ENCODE assay signal across 7 cellular contexts in genomic region chr15:77421370-77421700, GRCh38. TPM values are rescaled to one million over a fixed set of nuclear protein-coding genes. Genes with fewer than 3 reads are reported as not detected.
DNase-seq lines count a peak whose midpoint lies in the region; ATAC-seq and TF ChIP-seq lines count a peak whose summit lies in the region.

No MANE protein-coding gene starts in this region.

- no peak for TF ChIP-seq RAD21 in neural cell (conservative IDR thresholded peaks at IDR 0.05)

- H3K4me2 ChIP-seq in neural cell (ENCODE audit: low read length): peak overlapping the region; percentile 90

- H4K20me1 ChIP-seq in neural cell (ENCODE audit: insufficient read depth): no peaks in the 10 kb centered on the region

- TF ChIP-seq EP300 in neural cell (conservative IDR thresholded peaks at IDR 0.05; ENCODE audit: poor library complexity, severe bottlenecking): no peak

- H3K27me3 ChIP-seq in NT2/D1 (ENCODE audit: insufficient read depth, insufficient read length) (no peaks in the 10 kb centered on the region), neural cell (ENCODE audit: insufficient read depth, low read depth, low read length) (no peaks in the 10 kb centered on the region)

- no peaks in the 10 kb centered on the region for H3K9me3 Mint-ChIP-seq in effector memory CD8-positive, alpha-beta T cell

- H3K27ac ChIP-seq in neural cell (ENCODE audit: low read length): peak overlapping the region; percentile 96

- peaks cover 5% of the 10 kb centered on the region for H3F3A ChIP-seq in neural cell (ENCODE audit: insufficient read depth, low read length, poor library complexity, severe bottlenecking)

- no peaks in the 10 kb centered on the region for H3K4me1 ChIP-seq in NT2/D1 (ENCODE audit: insufficient read depth, insufficient read length)

- peak overlapping the region; percentile 97 to 98 for H3K27ac Mint-ChIP-seq in effector memory CD8-positive, alpha-beta T cell

- no peaks in the 10 kb centered on the region for H3K27me3 Mint-ChIP-seq in effector memory CD8-positive, alpha-beta T cell

- H3K4me3 ChIP-seq in GM12864 (ENCODE audit: low read depth, low read length) (peak overlapping the region; percentile 68), NT2/D1 (ENCODE audit: insufficient read length, low read depth) (peak overlapping the region; percentile 75), neural cell (ENCODE audit: low read length) (peak overlapping the region; percentile 88)

- peaks cover 67% of the 10 kb centered on the region for H3K79me2 ChIP-seq in neural cell (replicated peaks; ENCODE audit: insufficient read depth, low read length)

- peaks cover 27 to 41% of the 10 kb centered on the region in 2 donors for H3K4me1 Mint-ChIP-seq in effector memory CD8-positive, alpha-beta T cell (ENCODE audit: low read depth in 2 of 2)

- no peaks in the 10 kb centered on the region for H3K36me3 ChIP-seq in NT2/D1 (ENCODE audit: insufficient read depth, insufficient read length, low read length)
- no peaks in the 10 kb centered on the region for H3K36me3 ChIP-seq in neural cell (ENCODE audit: insufficient read depth, low read length)

- peaks cover 20% of the 10 kb centered on the region for H3K36me3 Mint-ChIP-seq in effector memory CD8-positive, alpha-beta T cell (ENCODE audit: insufficient read depth)

- no peak overlapping the region for H2AFZ ChIP-seq in neural cell (ENCODE audit: low read depth, low read length)

- H3K9me2 ChIP-seq in neural cell (ENCODE audit: insufficient read depth, low read length): no peaks in the 10 kb centered on the region

- no peak for DNase-seq in GM12864 (ENCODE audit: low read depth)
- DNase-seq in NT2/D1 (ENCODE audit: low read depth, low spot score): no peak
- DNase-seq in effector memory CD8-positive, alpha-beta T cell: no peak
- DNase-seq in NCI-H2081 treated with DMSO at 0.1 percent for 48 hours (lab: John Stamatoyannopoulos, UW): no peak

- peak overlapping the region; percentile 96 to 99 for H3K4me3 Mint-ChIP-seq in effector memory CD8-positive, alpha-beta T cell

- H3K9ac ChIP-seq in NT2/D1 (ENCODE audit: insufficient read length, low read depth) (peak overlapping the region; percentile 83), neural cell (ENCODE audit: low read length) (peak overlapping the region; percentile 89)

- no peak for ATAC-seq in effector memory CD8-positive, alpha-beta T cell (replicated peaks)
- ATAC-seq in HG02970 (IDR thresholded peaks at IDR 0.05; ENCODE audit: low FRiP score, unreplicated experiment) (no peak), GM21737 (IDR thresholded peaks at IDR 0.05; ENCODE audit: unreplicated experiment) (no peak)

- no peak for TF ChIP-seq CTCF in GM12864 (IDR thresholded peaks at IDR 0.05; ENCODE audit: low read depth, low read length, missing control alignments)
- no peak for TF ChIP-seq CTCF in neural cell (IDR thresholded peaks at IDR 0.05; ENCODE audit: poor library complexity, severe bottlenecking)

- H3K9me3 ChIP-seq in NT2/D1 (ENCODE audit: insufficient read depth, low read length) (no peaks in the 10 kb centered on the region), neural cell (ENCODE audit: low read length) (no peaks in the 10 kb centered on the region)

TF ChIP-seq in neural cell, 6 proteins besides CTCF, POLR2A, EP300 and RAD21:
- TF ChIP-seq SMC3 (conservative IDR thresholded peaks at IDR 0.05; ENCODE audit: poor library complexity) (no peak), MXI1 (conservative IDR thresholded peaks at IDR 0.05; ENCODE audit: poor library complexity, severe bottlenecking) (peak; percentile 90)
TF ChIP-seq in neural cell: peak in this region for 1.

RNA-seq across cellular contexts. Expression of gene HMG20A, which starts 0.6 kb away (rescaled TPM):
- polyA plus RNA-seq in neural cell: 52.2 and 52.4 TPM in 2 replicates
- 102 and 104 TPM in 2 replicates for polyA minus RNA-seq in neural cell

RNA-seq across cellular contexts. Expression of gene PEAK1, which starts 1.4 kb away (rescaled TPM):
- polyA plus RNA-seq in neural cell: 5.2 and 5.8 TPM in 2 replicates
- polyA minus RNA-seq in neural cell: 44.3 and 60.0 TPM in 2 replicates
